Comparison of ENCODE assay signal across 13 cellular contexts in genomic region chr19:43607238-43608205, GRCh38. TPM values are rescaled to one million over a fixed set of nuclear protein-coding genes. Genes with fewer than 3 reads are reported as not detected.
A peak's percentile ranks its signal among the peaks of the same experiment; 100 is the strongest.
DNase-seq lines count a peak whose midpoint lies in the region; ATAC-seq, FAIRE-seq and TF ChIP-seq lines count a peak whose summit lies in the region.
"Had no signal": no experiment of that assay in that cellular context is flagged by ENCODE, and none has a peak within 500 bp of the region (broad histone marks: within the 10 kb centered on the region; RNA-seq: fewer than 3 reads in every experiment).

No MANE protein-coding gene starts in this region.

- ATAC-seq in Right ventricle myocardium superior (ENCODE audit: poor library complexity) (peak; percentile 12), left ventricle myocardium superior (no peak)
- ATAC-seq: activated CD8-positive, alpha-beta memory T cell treated with anti-CD3 and anti-CD28 coated beads, Interleukin-2, amount 10 ng/mL, durations not matched to agents 7 days and 5 days; Panc1 had no signal

- no peaks in the 10 kb centered on the region for H3K27me3 ChIP-seq in esophagus squamous epithelium

- FAIRE-seq in GM19239 (lab: Jason Lieb, UNC): no peak

- peak overlapping the region; percentile 12 to 70 (median 54) for H3K27ac ChIP-seq in esophagus squamous epithelium

- no peak for DNase-seq in Right ventricle myocardium superior
- no peak for DNase-seq in left ventricle myocardium superior
- no peak for DNase-seq in esophagus squamous epithelium (lab: John Stamatoyannopoulos, UW)
- no peak for DNase-seq in GM19239 (ENCODE audit: insufficient read length, low spot score)
- no peak for DNase-seq in stimulated activated CD4-positive, alpha-beta T cell treated with anti-CD3 and anti-CD28 coated beads, Interleukin-15, amount 100 ng/mL, for 24 hours
- no peak for DNase-seq in T-helper 9 cell
- DNase-seq: activated CD8-positive, alpha-beta memory T cell treated with anti-CD3 and anti-CD28 coated beads, Interleukin-2, amount 10 ng/mL, durations not matched to agents 7 days and 5 days; foreskin melanocyte; left cardiac atrium had no signal

- TF ChIP-seq POLR2A in esophagus squamous epithelium (IDR thresholded peaks at IDR 0.05): no peak

- H3K36me3 ChIP-seq in esophagus squamous epithelium: peaks cover 4 to 54% (median 6%) of the 10 kb centered on the region in 3 donors

- intact Hi-C loops in Right ventricle myocardium superior (cut with DNase I) (no loop called here), left ventricle myocardium superior (cut with micrococcal nuclease) (no loop called here), esophagus squamous epithelium (cut with DNase I) (loop anchor here (10.0 kb wide), 1 partner anchor 47 kb away; no protein-coding TSS in a partner anchor)

- 74 to 77% methylated on average over 8 to 11 of the region's 28 CpGs for WGBS in esophagus squamous epithelium, 2 donors

- H3K4me1 ChIP-seq in esophagus squamous epithelium: peaks cover 0 to 23% (median 9%) of the 10 kb centered on the region in 3 donors

- H3K4me3 ChIP-seq in esophagus squamous epithelium: no peak overlapping the region

- no peak for TF ChIP-seq CTCF in esophagus squamous epithelium (IDR thresholded peaks at IDR 0.05)

- H3K9me3 ChIP-seq in esophagus squamous epithelium: no peaks in the 10 kb centered on the region

RNA-seq across cellular contexts. Expression of gene SRRM5, which starts 4.4 kb away (rescaled TPM):
- total RNA-seq in Right ventricle myocardium superior: 0.13 TPM
- 0.20 TPM for total RNA-seq in left ventricle myocardium superior
- under 1 TPM in 1 of 4 donors, not detected in 3; 0.38 TPM for total RNA-seq in esophagus squamous epithelium
- total RNA-seq: myocyte, urinary bladder had no signal

RNA-seq across cellular contexts. Expression of gene ZNF576, which starts 11.1 kb away (rescaled TPM):
- total RNA-seq in Right ventricle myocardium superior (12.3 TPM), left ventricle myocardium superior (12.2 TPM), esophagus squamous epithelium (10 to 100 TPM in 2 of 4 donors, 1 to 10 TPM in 2; 4.2 to 16.8 (median 10.0) TPM)

RNA-seq across cellular contexts. Expression of gene IRGQ, which starts 11.6 kb away (rescaled TPM):
- total RNA-seq in Right ventricle myocardium superior: 16.7 TPM
- total RNA-seq in left ventricle myocardium superior: 19.6 TPM
- 10 to 100 TPM in 3 of 4 donors, 1 to 10 TPM in 1; 9.6 to 18.4 (median 15.1) TPM for total RNA-seq in esophagus squamous epithelium

RNA-seq across cellular contexts. Expression of gene ZNF428, which starts 11.9 kb away (rescaled TPM):
- total RNA-seq in Right ventricle myocardium superior: 32.5 TPM
- 38.6 TPM for total RNA-seq in left ventricle myocardium superior
- total RNA-seq in esophagus squamous epithelium: 10 to 100 TPM in 2 of 4 donors, 1 to 10 TPM in 2; 7.9 to 19.3 (median 11.8) TPM

RNA-seq across cellular contexts. Expression of gene PINLYP, which starts 31.9 kb away (rescaled TPM):
- 0.46 TPM for total RNA-seq in Right ventricle myocardium superior
- total RNA-seq in left ventricle myocardium superior: 1.4 TPM
- total RNA-seq in esophagus squamous epithelium: 10 to 100 TPM in 2 of 4 donors, 1 to 10 TPM in 2; 1.9 to 23.3 (median 9.3) TPM
- total RNA-seq: HT-29 had no signal
